Comparison of ENCODE assay signal across 1 cellular context in genomic region chr12:112105891-112106290, GRCh38.
A peak's percentile ranks its signal among the peaks of the same experiment; 100 is the strongest.
TF ChIP-seq lines count a peak whose summit lies in the region.

No MANE protein-coding gene starts in this region.

TF ChIP-seq in HepG2, 621 proteins besides CTCF, POLR2A, EP300 and RAD21:
- TF ChIP-seq RBFOX2 (IDR thresholded peaks at IDR 0.05; ENCODE audit: low read depth, low read length) (0 out of 2 replicates have a peak, but pooled peaks have one; percentile 7), ZNF432 (CRISPR knock-in tag; IDR thresholded peaks at IDR 0.05; ENCODE audit: borderline replicate concordance) (no peak)
